ENCODE assay signal across 16 cellular contexts in the genomic region with DNA sequence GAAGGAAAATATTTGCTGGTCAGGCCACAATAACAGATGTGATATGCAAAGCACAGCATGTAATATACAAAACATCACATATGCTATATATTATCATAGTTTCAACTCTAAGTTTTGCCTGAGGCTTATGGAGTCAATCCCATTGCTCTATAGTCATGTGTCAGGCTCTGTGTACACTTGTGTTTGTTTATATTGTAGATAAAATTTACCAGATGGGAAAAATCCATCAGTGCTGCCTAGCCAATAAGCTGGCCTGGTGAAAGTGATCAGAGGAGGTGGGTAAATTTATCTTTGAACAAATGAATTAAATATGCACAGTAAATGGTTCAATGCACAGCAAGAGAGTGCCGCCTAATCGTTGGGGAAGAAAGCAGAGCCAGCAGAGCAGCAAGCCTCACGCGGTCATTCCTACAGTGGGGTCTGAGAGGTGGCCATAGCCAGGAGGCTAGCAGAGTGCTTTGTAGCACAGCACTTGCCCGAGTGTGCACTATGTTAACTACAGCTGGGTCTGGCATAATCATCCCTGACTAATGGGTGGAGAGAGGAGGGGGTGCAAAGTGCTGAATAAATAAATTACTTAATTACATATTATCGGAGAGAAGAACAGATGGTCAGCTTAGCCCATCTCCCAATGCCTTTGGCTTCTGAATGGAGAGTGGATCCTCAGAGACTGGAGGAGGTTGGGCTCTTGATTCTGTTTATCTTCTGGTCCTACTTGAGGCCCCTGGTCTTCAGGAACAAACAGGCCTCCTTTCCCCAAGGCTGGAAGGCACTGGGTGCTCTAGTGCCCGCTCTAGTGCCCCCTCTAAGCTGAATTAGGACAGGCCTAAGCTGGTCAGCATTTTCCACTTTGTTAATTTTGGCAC.
DNase-seq lines count a peak whose midpoint lies in the region; FAIRE-seq and TF ChIP-seq lines count a peak whose summit lies in the region.
"Had no signal": no experiment of that assay in that cellular context is flagged by ENCODE, and none has a peak within 500 bp of the region (broad histone marks: within the 10 kb centered on the region; RNA-seq: fewer than 3 reads in every experiment).

No MANE protein-coding gene starts in this region.

- TF ChIP-seq CTCF in D721Med (IDR thresholded peaks at IDR 0.05; ENCODE audit: insufficient read depth, missing control alignments) (no peak), coronary artery (IDR thresholded peaks at IDR 0.05) (no peak)

- DNase-seq in D721Med (ENCODE audit: insufficient read length, low spot score), result no peak
- peak; percentile 60 to 82 for DNase-seq in NCI-H2081 (lab: John Stamatoyannopoulos, UW)
- DNase-seq in RPMI7951 (ENCODE audit: low read depth), result peak; percentile 63
- DNase-seq in fibroblast of the conjunctiva (ENCODE audit: low read depth), result peak; percentile 55
- no peak for DNase-seq in RKO (ENCODE audit: low spot score)
- DNase-seq in CD1c-positive myeloid dendritic cell (ENCODE audit: extremely low spot score), result no peak
- DNase-seq in coronary artery (ENCODE audit: low spot score), result no peak
- no peak for DNase-seq in SW 1271 (lab: John Stamatoyannopoulos, UW)
- DNase-seq: activated CD4-positive, alpha-beta T cell treated with anti-CD3 and anti-CD28 coated beads, Interleukin-2, amount 10 ng/mL, durations not matched to agents 24 days and 14 days; activated CD8-positive, alpha-beta memory T cell treated with anti-CD3 and anti-CD28 coated beads, Interleukin-2, amount 50 U/mL, for 4 hours; activated gamma-delta T cell treated with Interleukin-2 at 50 U/mL for 16 hours; central memory CD4-positive, alpha-beta T cell; DMS53; stomach; T-cell had no signal

- H3K27ac ChIP-seq in coronary artery, result no peak overlapping the region
- H3K27ac ChIP-seq: stomach had no signal

- H3K4me3 ChIP-seq in coronary artery, result no peak overlapping the region
- H3K4me3 ChIP-seq: stomach had no signal

- FAIRE-seq in D721Med (lab: Jason Lieb, UNC), result peak; percentile 77
- FAIRE-seq: GM12892 had no signal

Comparison
In these comparisons a context has a peak if more than half of its experiments do, and no peak if none do; other contexts are left out.
1. DNase-seq: peak in NCI-H2081 (2 of 2), RPMI7951 (single experiment) and fibroblast of the conjunctiva (single experiment); none in D721Med (single experiment), RKO (single experiment), CD1c-positive myeloid dendritic cell (single experiment), coronary artery (single experiment) and SW 1271 (0 of 2).